29 cellular contexts compared by ENCODE assay signal in genomic region chr15:58736244-58736643, GRCh38. TPM values are rescaled to one million over a fixed set of nuclear protein-coding genes. Genes with fewer than 3 reads are reported as not detected.
DNase-seq lines count a peak whose midpoint lies in the region; ATAC-seq, FAIRE-seq and TF ChIP-seq lines count a peak whose summit lies in the region.
"Had no signal": no experiment of that assay in that cellular context is flagged by ENCODE, and none has a peak within 500 bp of the region (broad histone marks: within the 10 kb centered on the region; RNA-seq: fewer than 3 reads in every experiment).

No MANE protein-coding gene starts in this region.

- H3K4me2 ChIP-seq in GM23338 (no peak overlapping the region), smooth muscle cell (no peak overlapping the region)
- H3K4me2 ChIP-seq: neural progenitor cell had no signal

- H3F3A ChIP-seq in GM23338 (replicated peaks; ENCODE audit: low read depth) = no peaks in the 10 kb centered on the region
- H3F3A ChIP-seq in smooth muscle cell (ENCODE audit: low read depth) = peaks cover 22% of the 10 kb centered on the region

- peaks cover 100% of the 10 kb centered on the region for H3K79me2 ChIP-seq in GM23338 (replicated peaks; ENCODE audit: insufficient read depth)
- peaks cover 92% of the 10 kb centered on the region for H3K79me2 ChIP-seq in smooth muscle cell (ENCODE audit: low read depth)

- H3K9me3 ChIP-seq in smooth muscle cell (replicated peaks; ENCODE audit: low read depth) = no peaks in the 10 kb centered on the region
- H3K9me3 ChIP-seq: pancreas, Peyer's patch, upper lobe of left lung had no signal

- H3K36me3 ChIP-seq in GM23338 (ENCODE audit: insufficient read depth) = no peaks in the 10 kb centered on the region
- no peaks in the 10 kb centered on the region for H3K36me3 ChIP-seq in smooth muscle cell (ENCODE audit: low read depth)
- H3K36me3 ChIP-seq: neural progenitor cell, pancreas, Peyer's patch, upper lobe of left lung had no signal

- H3K27ac ChIP-seq in GM23338 (ENCODE audit: low read depth) (0 out of 2 replicates have a peak overlapping the region, but pooled peaks have one; percentile 6), smooth muscle cell (ENCODE audit: low read depth) (peak overlapping the region; percentile 34)
- H3K27ac ChIP-seq: coronary artery, GM23248, neural progenitor cell, pancreas, Peyer's patch, upper lobe of left lung had no signal

- no peak for ATAC-seq in activated CD4-positive, alpha-beta T cell treated with anti-CD3 and anti-CD28 coated beads for 36 hours
- ATAC-seq in GM23338 (no peak), T-cell (replicated peaks in 1 of 4) (no peak), HG03045 (IDR thresholded peaks at IDR 0.05; ENCODE audit: unreplicated experiment) (no peak)
- ATAC-seq: left cardiac atrium, pancreas had no signal

- H3K27ac Mint-ChIP-seq in activated CD4-positive, alpha-beta T cell treated with anti-CD3 and anti-CD28 coated beads, Interleukin-2, amount 10 ng/mL, durations not matched to agents 24 days and 14 days = no peak overlapping the region
- H3K27ac Mint-ChIP-seq in activated CD4-positive, alpha-beta T cell treated with anti-CD3 and anti-CD28 coated beads for 36 hours = no peak overlapping the region
- H3K27ac Mint-ChIP-seq in GM23338 (no peak overlapping the region), T-cell (peak overlapping the region; percentile 6 to 23)
- H3K27ac Mint-ChIP-seq: IgD-negative memory B cell; neural progenitor cell; T-helper 2 cell treated with Interferon-gamma antibody and Interleukin-4, amounts not matched to agents 5 μg/mL and 100 μg/mL, for 36 hours had no signal

- FAIRE-seq in urothelium cell line (lab: Jason Lieb, UNC) = no peak
- FAIRE-seq in GM12892 (lab: Jason Lieb, UNC) = no peak
- FAIRE-seq: pancreas, small intestine had no signal

- no peaks in the 10 kb centered on the region for H3K9me2 ChIP-seq in GM23338 (ENCODE audit: insufficient read depth)

- peaks cover 20% of the 10 kb centered on the region for H3K36me3 Mint-ChIP-seq in activated CD4-positive, alpha-beta T cell treated with anti-CD3 and anti-CD28 coated beads, Interleukin-2, amount 10 ng/mL, durations not matched to agents 24 days and 14 days (ENCODE audit: low read depth)
- peaks cover 9% of the 10 kb centered on the region for H3K36me3 Mint-ChIP-seq in activated CD4-positive, alpha-beta T cell treated with anti-CD3 and anti-CD28 coated beads for 36 hours (ENCODE audit: low read depth)
- H3K36me3 Mint-ChIP-seq in GM23338 (ENCODE audit: low read depth) (no peaks in the 10 kb centered on the region; the same call in 2 of the 3 replicates), T-cell (peaks cover 7% of the 10 kb centered on the region)

- H3K4me3 Mint-ChIP-seq in activated CD4-positive, alpha-beta T cell treated with anti-CD3 and anti-CD28 coated beads, Interleukin-2, amount 10 ng/mL, durations not matched to agents 24 days and 14 days = no peak overlapping the region
- no peak overlapping the region for H3K4me3 Mint-ChIP-seq in activated CD4-positive, alpha-beta T cell treated with anti-CD3 and anti-CD28 coated beads for 36 hours
- H3K4me3 Mint-ChIP-seq in GM23338 (no peak overlapping the region), T-cell (no peak overlapping the region)
- H3K4me3 Mint-ChIP-seq: IgD-negative memory B cell; neural progenitor cell; T-helper 2 cell treated with Interferon-gamma antibody and Interleukin-4, amounts not matched to agents 5 μg/mL and 100 μg/mL, for 36 hours had no signal

- H4K20me1 ChIP-seq in GM23338 (replicated peaks; ENCODE audit: insufficient read depth) (peaks cover 39% of the 10 kb centered on the region), smooth muscle cell (ENCODE audit: low read depth) (peaks cover 97% of the 10 kb centered on the region)

- H3K4me1 ChIP-seq in GM23338 (ENCODE audit: insufficient read depth) (peaks cover 44% of the 10 kb centered on the region), smooth muscle cell (ENCODE audit: low read depth) (peaks cover 29% of the 10 kb centered on the region)

- intact Hi-C loops in activated CD4-positive, alpha-beta T cell treated with anti-CD3 and anti-CD28 coated beads, Interleukin-2, amount 10 ng/mL, durations not matched to agents 24 days and 14 days (cut with micrococcal nuclease) = no loop called here
- intact Hi-C loops in activated CD4-positive, alpha-beta T cell treated with anti-CD3 and anti-CD28 coated beads for 36 hours (cut with DNase I, micrococcal nuclease) = no loop called here

- TF ChIP-seq POLR2A in GM12892 (IDR thresholded peaks at IDR 0.05; ENCODE audit: low read depth, low read length) = no peak

- POLR2A ChIA-PET in activated CD4-positive, alpha-beta T cell treated with anti-CD3 and anti-CD28 coated beads for 36 hours (lab: Charles Lee) = interaction anchor here (0.6 kb wide), 1 partner anchor 41 kb away, joined by 8 read pairs; no protein-coding TSS in a partner anchor
- POLR2A ChIA-PET in T-cell (lab: Charles Lee) = no interaction called here

- 68% methylated on average over 2 of the region's 2 CpGs for WGBS in smooth muscle cell (ENCODE audit: low lambda C conversion rate)

- H3K27me3 ChIP-seq in GM23338 (ENCODE audit: insufficient read depth) = no peaks in the 10 kb centered on the region
- H3K27me3 ChIP-seq in smooth muscle cell (ENCODE audit: low read depth) = no peaks in the 10 kb centered on the region
- H3K27me3 ChIP-seq: neural progenitor cell, pancreas, Peyer's patch, upper lobe of left lung had no signal

- H3K4me3 ChIP-seq in GM23338 (no peak overlapping the region), smooth muscle cell (no peak overlapping the region)
- H3K4me3 ChIP-seq: coronary artery, GM23248, neural progenitor cell, pancreas, Peyer's patch, upper lobe of left lung had no signal

- no peaks in the 10 kb centered on the region for H3K27me3 Mint-ChIP-seq in activated CD4-positive, alpha-beta T cell treated with anti-CD3 and anti-CD28 coated beads, Interleukin-2, amount 10 ng/mL, durations not matched to agents 24 days and 14 days
- no peaks in the 10 kb centered on the region for H3K27me3 Mint-ChIP-seq in activated CD4-positive, alpha-beta T cell treated with anti-CD3 and anti-CD28 coated beads for 36 hours
- H3K27me3 Mint-ChIP-seq in GM23338 (ENCODE audit: insufficient read depth, low read depth, poor library complexity) (no peaks in the 10 kb centered on the region), T-cell (no peaks in the 10 kb centered on the region)
- H3K27me3 Mint-ChIP-seq: IgD-negative memory B cell had no signal

- no peak overlapping the region for H2AFZ ChIP-seq in GM23338
- no peak overlapping the region for H2AFZ ChIP-seq in smooth muscle cell (ENCODE audit: low read depth)
- H2AFZ ChIP-seq: GM23248, neural progenitor cell had no signal

- DNase-seq in activated CD4-positive, alpha-beta T cell treated with anti-CD3 and anti-CD28 coated beads, Interleukin-2, amount 10 ng/mL, durations not matched to agents 24 days and 14 days = peak; percentile 19
- no peak for DNase-seq in activated CD4-positive, alpha-beta T cell treated with anti-CD3 and anti-CD28 coated beads for 36 hours
- DNase-seq in GM23338 (ENCODE audit: low spot score) (no peak), T-cell (no peak), smooth muscle cell (lab: John Stamatoyannopoulos, UW; ENCODE audit: unreplicated experiment) (no peak), urothelium cell line (ENCODE audit: low spot score) (no peak), GM12892 (ENCODE audit: insufficient read length) (no peak)
- DNase-seq: activated CD4-positive, alpha-beta T cell treated with anti-CD3 and anti-CD28 coated beads for 4 hours; activated effector memory CD4-positive, alpha-beta T cell treated with Interleukin-2 at 50 U/mL for 16 hours; DMS53; effector CD8-positive, alpha-beta T cell; GM23248; hippocampal formation; left cardiac atrium; NCI-H1092; NCI-H1694; NCI-H526; pancreas; Peyer's patch; retina; SHP77; small intestine; stimulated activated naive CD4-positive, alpha-beta T cell; upper lobe of left lung had no signal

- H3K9ac ChIP-seq in smooth muscle cell (ENCODE audit: low read depth) = no peak overlapping the region
- H3K9ac ChIP-seq: GM23248, neural progenitor cell had no signal

- CTCF ChIA-PET in activated CD4-positive, alpha-beta T cell treated with anti-CD3 and anti-CD28 coated beads for 36 hours (lab: Charles Lee) = interaction anchor here (0.8 to 1.2 kb wide), 2 partner anchors 9 to 11 kb away, joined by 5 read pairs; no protein-coding TSS in a partner anchor
- CTCF ChIA-PET in T-cell (lab: Charles Lee) = interaction anchor here in 1 of 2 donors (0.7 kb wide), 1 partner anchor 15 kb away, joined by 3 read pairs; no protein-coding TSS in a partner anchor

- no peaks in the 10 kb centered on the region for H3K9me3 Mint-ChIP-seq in activated CD4-positive, alpha-beta T cell treated with anti-CD3 and anti-CD28 coated beads, Interleukin-2, amount 10 ng/mL, durations not matched to agents 24 days and 14 days
- H3K9me3 Mint-ChIP-seq in activated CD4-positive, alpha-beta T cell treated with anti-CD3 and anti-CD28 coated beads for 36 hours (ENCODE audit: low read depth) = no peaks in the 10 kb centered on the region
- H3K9me3 Mint-ChIP-seq in GM23338 (no peaks in the 10 kb centered on the region), T-cell (no peaks in the 10 kb centered on the region)
- H3K9me3 Mint-ChIP-seq: IgD-negative memory B cell; T-helper 2 cell treated with Interferon-gamma antibody and Interleukin-4, amounts not matched to agents 5 μg/mL and 100 μg/mL, for 36 hours had no signal

- no peak for TF ChIP-seq CTCF in GM23338 (conservative IDR thresholded peaks at IDR 0.05; ENCODE audit: low read depth in 2 of 2)
- TF ChIP-seq CTCF in smooth muscle cell (IDR thresholded peaks at IDR 0.05; ENCODE audit: borderline replicate concordance, insufficient read depth, poor library complexity, severe bottlenecking) = no peak

- peaks cover 52% of the 10 kb centered on the region for H3K4me1 Mint-ChIP-seq in activated CD4-positive, alpha-beta T cell treated with anti-CD3 and anti-CD28 coated beads, Interleukin-2, amount 10 ng/mL, durations not matched to agents 24 days and 14 days
- H3K4me1 Mint-ChIP-seq in activated CD4-positive, alpha-beta T cell treated with anti-CD3 and anti-CD28 coated beads for 36 hours = peaks cover 69% of the 10 kb centered on the region
- H3K4me1 Mint-ChIP-seq in GM23338 (peaks cover 44% of the 10 kb centered on the region), T-cell (peaks cover 76 to 78% (median 77%) of the 10 kb centered on the region in 3 donors)

RNA-seq across cellular contexts. Expression of gene ADAM10, which starts 13.3 kb away (rescaled TPM):
- 103 and 111 TPM in 2 replicates for total RNA-seq in activated CD4-positive, alpha-beta T cell treated with anti-CD3 and anti-CD28 coated beads, Interleukin-2, amount 10 ng/mL, durations not matched to agents 24 days and 14 days
- total RNA-seq in activated CD4-positive, alpha-beta T cell treated with anti-CD3 and anti-CD28 coated beads for 36 hours = 10 to 100 TPM; 74.5 to 82.0 TPM
- total RNA-seq in GM23338 (2014; rRNA removed; shearing (Covaris generic)) = 114 and 135 TPM in 2 replicates
- 19.5 and 25.0 TPM in 2 replicates for polyA plus RNA-seq in GM23338 (2016; fragmentation: Nextera tagmentation; extraction: Ambion mirVana)
- 100 to 1,000 TPM in 4 of 5 donors, 10 to 100 TPM in 1; 99.5 to 146 (median 113) TPM for total RNA-seq in T-cell
- 200 and 239 TPM in 2 replicates for total RNA-seq in smooth muscle cell
- 150 and 168 TPM in 2 replicates for polyA plus RNA-seq in smooth muscle cell
- polyA plus RNA-seq in GM12892 (2012; ENCODE audit: missing spikeins) = 55.8 TPM

RNA-seq across cellular contexts. Expression of gene MINDY2, which starts 34.9 kb away (rescaled TPM):
- 10.1 and 10.9 TPM in 2 replicates for total RNA-seq in activated CD4-positive, alpha-beta T cell treated with anti-CD3 and anti-CD28 coated beads, Interleukin-2, amount 10 ng/mL, durations not matched to agents 24 days and 14 days
- total RNA-seq in activated CD4-positive, alpha-beta T cell treated with anti-CD3 and anti-CD28 coated beads for 36 hours = 1 to 10 TPM; 8.2 to 9.2 TPM
- total RNA-seq in GM23338 (2014; rRNA removed; shearing (Covaris generic)) = 36.3 and 40.3 TPM in 2 replicates
- polyA plus RNA-seq in GM23338 (2016; fragmentation: Nextera tagmentation; extraction: Ambion mirVana) (34.0 and 47.9 TPM in 2 replicates), smooth muscle cell (28.0 and 43.1 TPM in 2 replicates)
- total RNA-seq in T-cell (10 to 100 TPM; 11.7 to 17.9 (median 15.9) TPM), smooth muscle cell (21.2 and 22.5 TPM in 2 replicates)
- polyA plus RNA-seq in GM12892 (2012; ENCODE audit: missing spikeins) = 4.2 TPM

Comparison
In these comparisons a context has a peak if more than half of its experiments do, and no peak if none do; other contexts are left out.
1. H3K27ac Mint-ChIP-seq: peak in T-cell (2 of 2); none in activated CD4-positive, alpha-beta T cell treated with anti-CD3 and anti-CD28 coated beads, Interleukin-2, amount 10 ng/mL, durations not matched to agents 24 days and 14 days (single experiment), activated CD4-positive, alpha-beta T cell treated with anti-CD3 and anti-CD28 coated beads for 36 hours (single experiment) and GM23338 (single experiment).